ENCODE assay signal across 2 cellular contexts in the genomic region with DNA sequence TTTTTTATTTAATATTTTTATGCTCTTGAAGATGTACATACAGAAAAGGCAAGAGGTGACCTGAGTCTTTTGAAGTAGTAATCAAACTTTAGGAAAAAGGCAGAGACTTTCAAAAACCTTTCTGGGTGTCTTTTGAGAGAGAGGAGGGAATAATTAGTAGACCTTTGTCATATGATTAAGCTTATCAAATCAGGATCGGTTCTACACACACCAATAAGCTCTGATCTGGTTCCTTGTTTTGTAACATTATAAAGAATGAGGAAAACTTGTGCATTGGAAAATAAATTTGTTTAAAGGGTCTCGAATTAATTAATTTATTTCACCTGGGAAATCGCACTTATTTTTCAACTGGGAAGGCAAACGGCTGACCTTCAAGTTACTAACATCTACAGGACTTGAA.
TF ChIP-seq lines count a peak whose summit lies in the region.

No MANE protein-coding gene starts in this region.

TF ChIP-seq in H1, 55 proteins besides CTCF, POLR2A, EP300 and RAD21:
- TF ChIP-seq CREB1 (IDR thresholded peaks at IDR 0.05) (no peak), SP4 (IDR thresholded peaks at IDR 0.05; ENCODE audit: low read length) (no peak), HDAC6 (IDR thresholded peaks at IDR 0.05; ENCODE audit: low read depth, low read length) (no peak), JUND (IDR thresholded peaks at IDR 0.05; ENCODE audit: low read length) (no peak), GTF2F1 (IDR thresholded peaks at IDR 0.05; ENCODE audit: borderline replicate concordance, low read depth, low read length) (no peak), BACH1 (IDR thresholded peaks at IDR 0.05; ENCODE audit: low read length) (no peak), KDM4A (IDR thresholded peaks at IDR 0.05; ENCODE audit: low read depth, low read length, severe bottlenecking) (no peak), ASH2L (IDR thresholded peaks at IDR 0.05; ENCODE audit: low read length) (no peak), MAFK (IDR thresholded peaks at IDR 0.05; ENCODE audit: low read depth, low read length) (no peak), SRF (IDR thresholded peaks at IDR 0.05; ENCODE audit: low read depth, low read length) (no peak)
TF ChIP-seq in H1: peak in this region for 0.

TF ChIP-seq in GM12891, 5 proteins besides CTCF, POLR2A, EP300 and RAD21:
- TF ChIP-seq PAX5 (IDR thresholded peaks at IDR 0.05; ENCODE audit: insufficient read depth, low read length, severe bottlenecking), result no peak
- no peak for TF ChIP-seq TAF1 (IDR thresholded peaks at IDR 0.05; ENCODE audit: low read depth, low read length)
- TF ChIP-seq POLR2AphosphoS5 (IDR thresholded peaks at IDR 0.05; ENCODE audit: low read depth, low read length), result no peak
- TF ChIP-seq SPI1 (IDR thresholded peaks at IDR 0.05; ENCODE audit: low read depth, low read length), result no peak
- TF ChIP-seq POU2F2 (IDR thresholded peaks at IDR 0.05; ENCODE audit: low read depth, low read length), result no peak
